Comparison of ENCODE assay signal across 19 cellular contexts in genomic region chr2:15685143-15685542, GRCh38.
"Had no signal": no experiment of that assay in that cellular context is flagged by ENCODE, and none has a peak within 500 bp of the region (broad histone marks: within the 10 kb centered on the region; RNA-seq: fewer than 3 reads in every experiment).

No MANE protein-coding gene starts in this region.

- DNase-seq: stimulated activated CD4-positive, alpha-beta T cell treated with anti-CD3 and anti-CD28 coated beads, Interleukin-2, amount 100 ng/mL, for 48 hours; stimulated activated CD4-positive, alpha-beta T cell treated with anti-CD3 and anti-CD28 coated beads, Interleukin-4, amount 100 ng/mL, for 1 hour; stimulated activated CD4-positive, alpha-beta T cell treated with anti-CD3 and anti-CD28 coated beads, Interleukin-4, amount 100 ng/mL, for 24 hours; stimulated activated CD4-positive, alpha-beta T cell treated with anti-CD3 and anti-CD28 coated beads, Interleukin-4, amount 100 ng/mL, for 4 hours; stimulated activated CD8-positive, alpha-beta memory T cell treated with anti-CD3 and anti-CD28 coated beads, Interleukin-4, amount 100 ng/mL, for 48 hours; stimulated activated naive B cell treated with anti-CD40 and anti-IgM and Interleukin-4, amounts not matched to agents 10 μg/mL and 1 μg/mL and 100 μg/mL, for 72 hours; stimulated activated naive CD4-positive, alpha-beta T cell; stimulated activated naive CD4-positive, alpha-beta T cell treated with Interleukin-2 at 50 U/mL for 16 hours; stimulated activated naive CD8-positive, alpha-beta T cell treated with anti-CD3 and anti-CD28 coated beads, Interleukin-15, amount 100 ng/mL, for 72 hours; stimulated activated naive CD8-positive, alpha-beta T cell treated with anti-CD3 and anti-CD28 coated beads, Interleukin-15, Interleukin-2, amounts not matched to agents 100 U/mL and 50 U/mL, for 24 hours; stomach; substantia nigra; testis; tibial artery; transverse colon; trophoblast cell; upper lobe of left lung; upper lobe of right lung; uterus had no signal
